Comparison of ENCODE assay signal across 15 cellular contexts in the genomic region with DNA sequence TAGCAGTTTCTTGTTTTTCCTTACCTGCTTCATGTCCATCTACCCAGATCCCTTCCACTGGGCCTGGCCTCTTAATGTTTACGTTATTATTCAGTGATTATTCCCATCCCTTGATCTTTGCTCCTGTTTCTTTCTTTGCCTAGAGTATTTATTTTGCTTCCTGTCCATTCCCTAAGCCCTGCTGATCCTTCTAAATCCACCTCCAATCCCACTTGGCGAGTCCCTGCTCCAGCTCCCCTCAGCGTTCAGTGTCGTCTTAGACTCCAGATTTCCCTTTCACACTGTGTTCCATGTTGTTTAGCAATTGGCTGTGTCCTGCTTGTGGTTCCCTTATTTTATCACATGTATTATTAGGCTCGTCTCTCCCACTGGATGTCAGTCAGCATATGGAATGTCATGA. TPM values are rescaled to one million over a fixed set of nuclear protein-coding genes. Genes with fewer than 3 reads are reported as not detected.
DNase-seq lines count a peak whose midpoint lies in the region; ATAC-seq and TF ChIP-seq lines count a peak whose summit lies in the region.
"Had no signal": no experiment of that assay in that cellular context is flagged by ENCODE, and none has a peak within 500 bp of the region (broad histone marks: within the 10 kb centered on the region; RNA-seq: fewer than 3 reads in every experiment).

No MANE protein-coding gene starts in this region.

- H3K27ac ChIP-seq in VCaP (peak overlapping the region; percentile 24), left ventricle myocardium inferior (replicated peaks) (no peak overlapping the region)
- H3K27ac ChIP-seq: left lung, tibial nerve had no signal

- CTCF ChIA-PET in activated naive CD4-positive, alpha-beta T cell treated with anti-CD3 and anti-CD28 coated beads for 36 hours (lab: Charles Lee) = interaction anchor here (1.0 to 2.4 kb wide), 3 partner anchors 22 to 114 kb away, joined by 4 to 8 read pairs (median 6); no protein-coding TSS in a partner anchor

- peaks cover 19% of the 10 kb centered on the region for H3K36me3 ChIP-seq in left ventricle myocardium inferior

- H3K9me3 ChIP-seq in left ventricle myocardium inferior (replicated peaks) = no peaks in the 10 kb centered on the region
- H3K9me3 ChIP-seq: left lung, tibial nerve had no signal

- no peaks in the 10 kb centered on the region for H3K27me3 ChIP-seq in left ventricle myocardium inferior (ENCODE audit: low read depth)
- H3K27me3 ChIP-seq: left lung, tibial nerve had no signal

- H3K9me3 Mint-ChIP-seq in activated naive CD4-positive, alpha-beta T cell treated with anti-CD3 and anti-CD28 coated beads for 36 hours = peaks cover 3% of the 10 kb centered on the region
- H3K9me3 Mint-ChIP-seq in glutamatergic neuron (ENCODE audit: unreplicated experiment) = peaks cover 6% of the 10 kb centered on the region
- no peaks in the 10 kb centered on the region for H3K9me3 Mint-ChIP-seq in stimulated activated naive CD8-positive, alpha-beta T cell treated with anti-CD3 and anti-CD28 coated beads, Interleukin-15, amount 100 ng/mL, for 72 hours
- H3K9me3 Mint-ChIP-seq: activated T-helper 1 cell treated with anti-CD3 and anti-CD28 coated beads, Interleukin-12 subunit alpha, Interleukin-12 subunit beta, Interleukin-2, Interleukin-4 antibody, amounts not matched to agents 30 ng/mL and 10 ng/mL and 1 ng/mL, durations not matched to agents 14 hours and 24 hours and 36 hours; natural killer cell had no signal

- peaks cover 27% of the 10 kb centered on the region for H3K36me3 Mint-ChIP-seq in activated naive CD4-positive, alpha-beta T cell treated with anti-CD3 and anti-CD28 coated beads for 36 hours (ENCODE audit: low read depth)
- H3K36me3 Mint-ChIP-seq in glutamatergic neuron (ENCODE audit: unreplicated experiment) = peaks cover 6% of the 10 kb centered on the region
- H3K36me3 Mint-ChIP-seq: natural killer cell had no signal

- H3K4me1 Mint-ChIP-seq in activated naive CD4-positive, alpha-beta T cell treated with anti-CD3 and anti-CD28 coated beads for 36 hours (ENCODE audit: low read depth) = peaks cover 86% of the 10 kb centered on the region
- H3K4me1 Mint-ChIP-seq in glutamatergic neuron (ENCODE audit: low read depth, unreplicated experiment) = peaks cover 18% of the 10 kb centered on the region
- H3K4me1 Mint-ChIP-seq in stimulated activated naive CD8-positive, alpha-beta T cell treated with anti-CD3 and anti-CD28 coated beads, Interleukin-15, amount 100 ng/mL, for 72 hours = peaks cover 80% of the 10 kb centered on the region

- TF ChIP-seq CTCF in VCaP (conservative IDR thresholded peaks at IDR 0.05) = no peak
- TF ChIP-seq CTCF in glutamatergic neuron (IDR thresholded peaks at IDR 0.05; ENCODE audit: partially characterized antibody, unreplicated experiment) = no peak
- TF ChIP-seq CTCF in left ventricle myocardium inferior (IDR thresholded peaks at IDR 0.05; ENCODE audit: borderline replicate concordance) = no peak

- ATAC-seq in stimulated activated naive CD8-positive, alpha-beta T cell treated with anti-CD3 and anti-CD28 coated beads, Interleukin-15, amount 100 ng/mL, for 72 hours = no peak
- ATAC-seq: activated CD4-positive, CD25-positive, alpha-beta regulatory T cell treated with anti-CD3 and anti-CD28 coated beads, Interleukin-2, amount 50 U/mL, for 24 hours; left lung; natural killer cell had no signal

- peak overlapping the region; percentile 85 for H3K27ac Mint-ChIP-seq in activated naive CD4-positive, alpha-beta T cell treated with anti-CD3 and anti-CD28 coated beads for 36 hours
- H3K27ac Mint-ChIP-seq in glutamatergic neuron (ENCODE audit: unreplicated experiment) = peak overlapping the region; percentile 37
- peak overlapping the region; percentile 55 to 62 for H3K27ac Mint-ChIP-seq in stimulated activated naive CD8-positive, alpha-beta T cell treated with anti-CD3 and anti-CD28 coated beads, Interleukin-15, amount 100 ng/mL, for 72 hours
- H3K27ac Mint-ChIP-seq: activated T-helper 1 cell treated with anti-CD3 and anti-CD28 coated beads, Interleukin-12 subunit alpha, Interleukin-12 subunit beta, Interleukin-2, Interleukin-4 antibody, amounts not matched to agents 30 ng/mL and 10 ng/mL and 1 ng/mL, durations not matched to agents 14 hours and 24 hours and 36 hours had no signal

- intact Hi-C loops in activated naive CD4-positive, alpha-beta T cell treated with anti-CD3 and anti-CD28 coated beads for 36 hours (cut with micrococcal nuclease) = loop anchor here (10.0 kb wide), 1 partner anchor 1487 kb away; a partner anchor contains a TSS
- intact Hi-C loops in left ventricle myocardium inferior (cut with micrococcal nuclease) = no loop called here

- H3K4me1 ChIP-seq in left ventricle myocardium inferior = peaks cover 92% of the 10 kb centered on the region

- peak overlapping the region; percentile 28 for H3K4me3 Mint-ChIP-seq in activated naive CD4-positive, alpha-beta T cell treated with anti-CD3 and anti-CD28 coated beads for 36 hours
- no peak overlapping the region for H3K4me3 Mint-ChIP-seq in glutamatergic neuron (ENCODE audit: unreplicated experiment)
- H3K4me3 Mint-ChIP-seq in stimulated activated naive CD8-positive, alpha-beta T cell treated with anti-CD3 and anti-CD28 coated beads, Interleukin-15, amount 100 ng/mL, for 72 hours = peak overlapping the region; percentile 13 to 28
- H3K4me3 Mint-ChIP-seq: activated T-helper 1 cell treated with anti-CD3 and anti-CD28 coated beads, Interleukin-12 subunit alpha, Interleukin-12 subunit beta, Interleukin-2, Interleukin-4 antibody, amounts not matched to agents 30 ng/mL and 10 ng/mL and 1 ng/mL, durations not matched to agents 14 hours and 24 hours and 36 hours; natural killer cell had no signal

- no peaks in the 10 kb centered on the region for H3K27me3 Mint-ChIP-seq in activated naive CD4-positive, alpha-beta T cell treated with anti-CD3 and anti-CD28 coated beads for 36 hours (ENCODE audit: low read depth)
- no peaks in the 10 kb centered on the region for H3K27me3 Mint-ChIP-seq in glutamatergic neuron (ENCODE audit: unreplicated experiment)
- H3K27me3 Mint-ChIP-seq in stimulated activated naive CD8-positive, alpha-beta T cell treated with anti-CD3 and anti-CD28 coated beads, Interleukin-15, amount 100 ng/mL, for 72 hours = no peaks in the 10 kb centered on the region

- no peak for DNase-seq in activated naive CD4-positive, alpha-beta T cell treated with anti-CD3 and anti-CD28 coated beads for 36 hours
- DNase-seq in activated naive CD4-positive, alpha-beta T cell treated with Interleukin-2 at 50 U/mL for 16 hours = no peak
- DNase-seq in glutamatergic neuron (no peak), NCI-H1694 treated with DMSO at 0.1 percent for 48 hours (lab: John Stamatoyannopoulos, UW) (no peak), DMS53 (lab: John Stamatoyannopoulos, UW) (no peak), left ventricle myocardium inferior (no peak)
- no peak for DNase-seq in stimulated activated naive CD8-positive, alpha-beta T cell treated with anti-CD3 and anti-CD28 coated beads, Interleukin-15, amount 100 ng/mL, for 72 hours
- DNase-seq: natural killer cell; NCI-H748 treated with DMSO at 0.1 percent for 48 hours; stimulated activated CD4-positive, alpha-beta T cell treated with anti-CD3 and anti-CD28 coated beads, Interleukin-2, amount 100 ng/mL, for 24 hours had no signal

- H3K4me3 ChIP-seq in left ventricle myocardium inferior = no peak overlapping the region
- H3K4me3 ChIP-seq: left lung, tibial nerve had no signal

RNA-seq across cellular contexts. Expression of a gene that starts 7.3 kb away (rescaled TPM):
- total RNA-seq in activated naive CD4-positive, alpha-beta T cell treated with anti-CD3 and anti-CD28 coated beads for 36 hours = 10 to 100 TPM; 31.5 to 34.7 TPM
- total RNA-seq in glutamatergic neuron (ENCODE audit: unreplicated experiment) (42.8 TPM), left ventricle myocardium inferior (38.2 TPM)
